ENCODE assay signal across 18 cellular contexts in genomic region chr21:34990842-34991241, GRCh38. TPM values are rescaled to one million over a fixed set of nuclear protein-coding genes. Genes with fewer than 3 reads are reported as not detected.
DNase-seq lines count a peak whose midpoint lies in the region; ATAC-seq and TF ChIP-seq lines count a peak whose summit lies in the region.
"Had no signal": no experiment of that assay in that cellular context is flagged by ENCODE, and none has a peak within 500 bp of the region (broad histone marks: within the 10 kb centered on the region; RNA-seq: fewer than 3 reads in every experiment).

No MANE protein-coding gene starts in this region.

- no peak overlapping the region for H3K4me3 ChIP-seq in DND-41 (ENCODE audit: low read depth in 1 of 2, low read length in 2 of 2)
- no peak overlapping the region for H3K4me3 ChIP-seq in trophoblast cell (ENCODE audit: low read depth, low read length)
- no peak overlapping the region for H3K4me3 ChIP-seq in vagina

- H3K23ac ChIP-seq in trophoblast cell (ENCODE audit: low read length), result no peak overlapping the region

- no peaks in the 10 kb centered on the region for H3K27me3 Mint-ChIP-seq in activated CD4-positive, alpha-beta T cell treated with anti-CD3 and anti-CD28 coated beads, Interleukin-2, amount 10 ng/mL, durations not matched to agents 7 days and 5 days
- no peaks in the 10 kb centered on the region for H3K27me3 Mint-ChIP-seq in activated T-helper 2 cell treated with anti-CD3 and anti-CD28 coated beads, Interferon-gamma antibody, Interleukin-2, Interleukin-4, amounts not matched to agents 10 μg/mL and 5 μg/mL and 100 μg/mL, durations not matched to agents 14 hours and 24 hours and 36 hours (ENCODE audit: low read depth)

- H3K4me2 ChIP-seq in DND-41 (ENCODE audit: insufficient read depth, low read length), result no peak overlapping the region
- no peak overlapping the region for H3K4me2 ChIP-seq in trophoblast cell (ENCODE audit: low read length)

- H3K9me3 ChIP-seq in DND-41 (ENCODE audit: insufficient read depth, low read length, severe bottlenecking), result no peaks in the 10 kb centered on the region
- H3K9me3 ChIP-seq in trophoblast cell (ENCODE audit: insufficient read depth, low read depth, low read length), result peaks cover 2% of the 10 kb centered on the region
- H3K9me3 ChIP-seq in vagina, result no peaks in the 10 kb centered on the region
- H3K9me3 ChIP-seq: Caco-2 had no signal

- H3K9me3 Mint-ChIP-seq in activated CD4-positive, alpha-beta T cell treated with anti-CD3 and anti-CD28 coated beads, Interleukin-2, amount 10 ng/mL, durations not matched to agents 7 days and 5 days, result no peaks in the 10 kb centered on the region
- no peaks in the 10 kb centered on the region for H3K9me3 Mint-ChIP-seq in activated T-helper 2 cell treated with anti-CD3 and anti-CD28 coated beads, Interferon-gamma antibody, Interleukin-2, Interleukin-4, amounts not matched to agents 10 μg/mL and 5 μg/mL and 100 μg/mL, durations not matched to agents 14 hours and 24 hours and 36 hours

- H3K79me2 ChIP-seq in DND-41 (ENCODE audit: insufficient read depth, low read length), result peaks cover 100% of the 10 kb centered on the region
- no peaks in the 10 kb centered on the region for H3K79me2 ChIP-seq in trophoblast cell (ENCODE audit: control insufficient read depth, insufficient read depth, low read length, poor library complexity)

- H3K79me1 ChIP-seq in trophoblast cell (ENCODE audit: low read length), result peaks cover 4% of the 10 kb centered on the region

- H2BK120ac ChIP-seq in trophoblast cell (ENCODE audit: insufficient read depth, low read length, poor library complexity), result no peak overlapping the region

- H3K4me1 ChIP-seq in DND-41 (ENCODE audit: insufficient read depth, low read length) (peaks cover 63% of the 10 kb centered on the region), trophoblast cell (ENCODE audit: control insufficient read depth in 1 of 2, insufficient read depth in 2 of 2, low read length in 2 of 2) (peaks cover 0 to 7% of the 10 kb centered on the region in 2 experiments), vagina (no peaks in the 10 kb centered on the region)
- H3K4me1 ChIP-seq: Caco-2 had no signal

- no CpG with 5 or more reads among the region's 8 CpGs for WGBS in trophoblast cell (ENCODE audit: extremely low coverage, insufficient coverage, insufficient read length)

- H2AK5ac ChIP-seq in trophoblast cell (ENCODE audit: low read length), result no peak overlapping the region

- H3K36me3 Mint-ChIP-seq in activated CD4-positive, alpha-beta T cell treated with anti-CD3 and anti-CD28 coated beads, Interleukin-2, amount 10 ng/mL, durations not matched to agents 7 days and 5 days (ENCODE audit: low read depth), result peaks cover 8% of the 10 kb centered on the region
- H3K36me3 Mint-ChIP-seq in activated T-helper 2 cell treated with anti-CD3 and anti-CD28 coated beads, Interferon-gamma antibody, Interleukin-2, Interleukin-4, amounts not matched to agents 10 μg/mL and 5 μg/mL and 100 μg/mL, durations not matched to agents 14 hours and 24 hours and 36 hours (ENCODE audit: low read depth), result peaks cover 26% of the 10 kb centered on the region

- DNase-seq in activated CD4-positive, alpha-beta T cell treated with anti-CD3 and anti-CD28 coated beads, Interleukin-2, amount 10 ng/mL, durations not matched to agents 7 days and 5 days, result no peak
- DNase-seq in activated CD4-positive, alpha-beta T cell treated with anti-CD3 and anti-CD28 coated beads, Interleukin-2, amount 50 U/mL, for 48 hours, result no peak
- DNase-seq in DND-41, result no peak
- DNase-seq in activated T-helper 2 cell treated with anti-CD3 and anti-CD28 coated beads, Interferon-gamma antibody, Interleukin-2, Interleukin-4, amounts not matched to agents 10 μg/mL and 5 μg/mL and 100 μg/mL, durations not matched to agents 14 hours and 24 hours and 36 hours (ENCODE audit: low spot score), result no peak
- no peak for DNase-seq in trophoblast cell
- DNase-seq in vagina (ENCODE audit: extremely low spot score in 2 of 2), result no peak
- no peak for DNase-seq in Kasumi-1 (lab: John Stamatoyannopoulos, UW)
- DNase-seq: C1 segment of cervical spinal cord; Caco-2; DMS153; MV-4-11; NCI-H1417; NCI-H1930; NCI-H446; NCI-H69; NK-92 treated with Interleukin-12 subunit alpha and Interleukin-12 subunit beta, amount 100 ng/mL, for 24 hours; SHP77 had no signal

- no peak overlapping the region for H2AFZ ChIP-seq in DND-41 (ENCODE audit: low read depth, low read length)
- H2AFZ ChIP-seq in trophoblast cell (ENCODE audit: insufficient read depth, low read length, poor library complexity), result no peak overlapping the region

- peaks cover 83% of the 10 kb centered on the region for H3K36me3 ChIP-seq in DND-41 (ENCODE audit: insufficient read depth, low read length)
- H3K36me3 ChIP-seq in trophoblast cell (ENCODE audit: control insufficient read depth in 1 of 2, insufficient read depth in 2 of 2, low read length in 2 of 2), result no peaks in the 10 kb centered on the region
- H3K36me3 ChIP-seq in vagina, result no peaks in the 10 kb centered on the region

- H3K18ac ChIP-seq in trophoblast cell (ENCODE audit: low read length), result no peak overlapping the region

- no peak for ATAC-seq in DND-41 (ENCODE audit: insufficient read depth, low read depth)
- no peak for ATAC-seq in GM18517 (IDR thresholded peaks at IDR 0.05; ENCODE audit: unreplicated experiment)

- TF ChIP-seq POLR2A in vagina (IDR thresholded peaks at IDR 0.05), result no peak

- H3K27me3 ChIP-seq in DND-41 (ENCODE audit: insufficient read depth, low read length, poor library complexity) (no peaks in the 10 kb centered on the region), trophoblast cell (ENCODE audit: insufficient read depth, low read length) (no peaks in the 10 kb centered on the region), vagina (no peaks in the 10 kb centered on the region)

- CTCF ChIA-PET in activated CD4-positive, alpha-beta T cell treated with anti-CD3 and anti-CD28 coated beads, Interleukin-2, amount 10 ng/mL, durations not matched to agents 7 days and 5 days (lab: Charles Lee), result interaction anchor here (1.9 to 2.4 kb wide), 2 partner anchors 10 to 35 kb away, joined by 5 to 8 read pairs; no protein-coding TSS in a partner anchor

- TF ChIP-seq CTCF in DND-41 (IDR thresholded peaks at IDR 0.05; ENCODE audit: borderline replicate concordance, extremely low read depth, low read length, poor library complexity, severe bottlenecking), result no peak
- no peak for TF ChIP-seq CTCF in vagina (IDR thresholded peaks at IDR 0.05)

- no peak overlapping the region for H2BK12ac ChIP-seq in trophoblast cell (ENCODE audit: low read length)

- H3K9ac ChIP-seq in DND-41 (ENCODE audit: low read depth, low read length) (no peak overlapping the region), trophoblast cell (ENCODE audit: low read length) (no peak overlapping the region)

- H2BK5ac ChIP-seq in trophoblast cell (ENCODE audit: low read depth, low read length, poor library complexity), result no peak overlapping the region

- H3K4ac ChIP-seq in trophoblast cell (ENCODE audit: low read depth, low read length), result no peak overlapping the region

- peaks cover 86% of the 10 kb centered on the region for H4K20me1 ChIP-seq in DND-41 (ENCODE audit: insufficient read depth, low read length)

- no peak overlapping the region for H3K4me3 Mint-ChIP-seq in activated CD4-positive, alpha-beta T cell treated with anti-CD3 and anti-CD28 coated beads, Interleukin-2, amount 10 ng/mL, durations not matched to agents 7 days and 5 days
- no peak overlapping the region for H3K4me3 Mint-ChIP-seq in activated T-helper 2 cell treated with anti-CD3 and anti-CD28 coated beads, Interferon-gamma antibody, Interleukin-2, Interleukin-4, amounts not matched to agents 10 μg/mL and 5 μg/mL and 100 μg/mL, durations not matched to agents 14 hours and 24 hours and 36 hours (ENCODE audit: low read depth)

- H3K14ac ChIP-seq in trophoblast cell (ENCODE audit: low read length), result no peak overlapping the region

- peak overlapping the region; percentile 11 for H3K27ac Mint-ChIP-seq in activated CD4-positive, alpha-beta T cell treated with anti-CD3 and anti-CD28 coated beads, Interleukin-2, amount 10 ng/mL, durations not matched to agents 7 days and 5 days
- H3K27ac Mint-ChIP-seq in activated T-helper 2 cell treated with anti-CD3 and anti-CD28 coated beads, Interferon-gamma antibody, Interleukin-2, Interleukin-4, amounts not matched to agents 10 μg/mL and 5 μg/mL and 100 μg/mL, durations not matched to agents 14 hours and 24 hours and 36 hours, result peak overlapping the region; percentile 47

- H4K8ac ChIP-seq in trophoblast cell (ENCODE audit: low read depth, low read length), result no peak overlapping the region

- POLR2A ChIA-PET in activated CD4-positive, alpha-beta T cell treated with anti-CD3 and anti-CD28 coated beads, Interleukin-2, amount 10 ng/mL, durations not matched to agents 7 days and 5 days (lab: Charles Lee), result interaction anchor here (0.8 kb wide), 1 partner anchor 31 kb away, joined by 3 read pairs; no protein-coding TSS in a partner anchor

- no peak overlapping the region for H4K12ac ChIP-seq in trophoblast cell (ENCODE audit: low read depth, low read length)

- H4K91ac ChIP-seq in trophoblast cell (ENCODE audit: low read depth, low read length), result peak overlapping the region; percentile 17

- intact Hi-C loops in activated T-helper 2 cell treated with anti-CD3 and anti-CD28 coated beads, Interferon-gamma antibody, Interleukin-2, Interleukin-4, amounts not matched to agents 10 μg/mL and 5 μg/mL and 100 μg/mL, durations not matched to agents 14 hours and 24 hours and 36 hours (cut with micrococcal nuclease), result loop anchor here (1.0 kb wide), 2 partner anchors 12 to 23 kb away; no protein-coding TSS in a partner anchor
- intact Hi-C loops in vagina (cut with DNase I), result no loop called here

- H3K27ac ChIP-seq in DND-41 (ENCODE audit: low read length) (peak overlapping the region; percentile 33), trophoblast cell (ENCODE audit: low read depth, low read length) (no peak overlapping the region), vagina (no peak overlapping the region)

- peaks cover 63% of the 10 kb centered on the region for H3K4me1 Mint-ChIP-seq in activated CD4-positive, alpha-beta T cell treated with anti-CD3 and anti-CD28 coated beads, Interleukin-2, amount 10 ng/mL, durations not matched to agents 7 days and 5 days
- H3K4me1 Mint-ChIP-seq in activated T-helper 2 cell treated with anti-CD3 and anti-CD28 coated beads, Interferon-gamma antibody, Interleukin-2, Interleukin-4, amounts not matched to agents 10 μg/mL and 5 μg/mL and 100 μg/mL, durations not matched to agents 14 hours and 24 hours and 36 hours (ENCODE audit: low read depth), result peaks cover 65% of the 10 kb centered on the region

RNA-seq across cellular contexts. Expression of gene RUNX1, which starts 58.3 kb away (rescaled TPM):
- 10 to 100 TPM; 52.0 to 54.0 TPM for total RNA-seq in activated CD4-positive, alpha-beta T cell treated with anti-CD3 and anti-CD28 coated beads, Interleukin-2, amount 10 ng/mL, durations not matched to agents 7 days and 5 days
- total RNA-seq in activated T-helper 2 cell treated with anti-CD3 and anti-CD28 coated beads, Interferon-gamma antibody, Interleukin-2, Interleukin-4, amounts not matched to agents 10 μg/mL and 5 μg/mL and 100 μg/mL, durations not matched to agents 14 hours and 24 hours and 36 hours, result 120 and 121 TPM in 2 replicates
- polyA plus RNA-seq in trophoblast cell (2013), result 64.0 and 64.4 TPM in 2 replicates
- 62.1 TPM for total RNA-seq in vagina
